In the genomic region with DNA sequence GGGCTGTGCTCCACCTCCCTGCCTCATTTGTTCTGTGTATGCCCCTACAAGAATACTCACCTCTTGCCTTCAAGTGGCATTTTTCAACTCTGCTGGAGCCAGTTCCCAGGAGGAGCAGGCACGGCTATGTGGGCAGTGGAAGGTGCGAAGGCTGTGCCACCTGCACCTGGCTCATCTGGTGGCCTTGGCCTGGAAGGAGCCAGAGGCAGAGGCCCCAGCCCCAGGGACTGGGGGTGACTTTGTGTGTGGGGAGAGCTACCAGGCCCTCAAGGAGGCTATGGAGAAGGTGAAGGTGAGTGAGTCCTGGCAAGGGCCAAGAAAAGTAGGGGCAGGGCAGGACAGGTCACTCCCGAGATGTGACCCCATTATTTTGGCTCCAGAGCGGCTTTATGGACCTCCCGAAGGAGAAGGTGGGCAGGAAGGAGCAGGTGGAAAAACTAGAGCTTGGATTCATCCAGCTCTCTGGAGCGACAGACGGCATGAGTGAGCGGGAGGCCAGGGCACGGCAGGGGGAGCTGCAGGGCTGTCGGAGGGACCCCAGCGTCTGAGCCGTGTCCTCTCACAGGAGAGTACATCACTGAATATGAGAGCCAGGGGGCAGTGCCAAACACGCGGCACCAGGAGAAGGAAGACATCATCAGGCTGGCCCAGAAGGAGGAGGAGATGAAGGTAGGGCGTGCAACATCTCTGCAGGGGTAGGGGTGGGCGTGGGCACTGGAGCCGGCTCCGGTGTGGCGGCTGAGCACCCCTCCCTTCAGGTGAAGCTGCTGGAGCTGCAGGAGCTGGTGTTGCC, we compare ENCODE assay signal across 10 cellular contexts. TPM values are rescaled to one million over a fixed set of nuclear protein-coding genes. Genes with fewer than 3 reads are reported as not detected.
A peak's percentile ranks its signal among the peaks of the same experiment; 100 is the strongest.
DNase-seq lines count a peak whose midpoint lies in the region; ATAC-seq and TF ChIP-seq lines count a peak whose summit lies in the region.
"Had no signal": no experiment of that assay in that cellular context is flagged by ENCODE, and none has a peak within 500 bp of the region (broad histone marks: within the 10 kb centered on the region; RNA-seq: fewer than 3 reads in every experiment).

No MANE protein-coding gene starts in this region.

- H3K9me2 ChIP-seq in GM23248 (ENCODE audit: insufficient read depth) = no peaks in the 10 kb centered on the region

- no peaks in the 10 kb centered on the region for H3K9me3 ChIP-seq in GM23248 (ENCODE audit: low read depth)
- H3K9me3 ChIP-seq in neural progenitor cell (ENCODE audit: low read depth) = no peaks in the 10 kb centered on the region
- H3K9me3 ChIP-seq in spleen = no peaks in the 10 kb centered on the region

- H3F3A ChIP-seq in GM23248 (ENCODE audit: insufficient read depth) (no peaks in the 10 kb centered on the region), neural progenitor cell (ENCODE audit: low read depth) (no peaks in the 10 kb centered on the region)

- no peak for ATAC-seq in HG03045 (IDR thresholded peaks at IDR 0.05; ENCODE audit: unreplicated experiment)
- ATAC-seq: HCT116 had no signal

- in situ Hi-C loops in GM23248 (cut with MboI) = no loop called here

- H3K9ac ChIP-seq in GM23248 (no peak overlapping the region), neural progenitor cell (no peak overlapping the region)

- H3K4me1 ChIP-seq in GM23248 (ENCODE audit: insufficient read depth) (no peaks in the 10 kb centered on the region), neural progenitor cell (no peaks in the 10 kb centered on the region), spleen (no peaks in the 10 kb centered on the region)

- H3K4me3 ChIP-seq in GM23248 = no peak overlapping the region
- H3K4me3 ChIP-seq in neural progenitor cell = peak overlapping the region; percentile 31
- no peak overlapping the region for H3K4me3 ChIP-seq in spleen

- H3K4me3 Mint-ChIP-seq in chondrocyte (ENCODE audit: unreplicated experiment) (no peak overlapping the region), neural progenitor cell (no peak overlapping the region)

- H3K27me3 Mint-ChIP-seq in chondrocyte (ENCODE audit: low read depth) = peaks cover 36% of the 10 kb centered on the region
- peaks cover 5% of the 10 kb centered on the region for H3K27me3 Mint-ChIP-seq in neural progenitor cell (ENCODE audit: insufficient read depth, low read depth)

- H3K27ac ChIP-seq in GM23248 (no peak overlapping the region), neural progenitor cell (no peak overlapping the region), spleen (no peak overlapping the region)

- H3K27ac Mint-ChIP-seq in chondrocyte (ENCODE audit: unreplicated experiment) = no peak overlapping the region
- no peak overlapping the region for H3K27ac Mint-ChIP-seq in neural progenitor cell

- no peaks in the 10 kb centered on the region for H3K9me3 Mint-ChIP-seq in chondrocyte (ENCODE audit: low read depth)
- no peaks in the 10 kb centered on the region for H3K9me3 Mint-ChIP-seq in neural progenitor cell

- H3K79me2 ChIP-seq in GM23248 (ENCODE audit: insufficient read depth) (no peaks in the 10 kb centered on the region), neural progenitor cell (ENCODE audit: low read depth) (no peaks in the 10 kb centered on the region)

- H2AFZ ChIP-seq in GM23248 (no peak overlapping the region), neural progenitor cell (replicated peaks) (peak overlapping the region; percentile 72)

- TF ChIP-seq POLR2A in spleen (IDR thresholded peaks at IDR 0.05) = no peak

- peak; percentile 35 for DNase-seq in GM23248
- DNase-seq in NCI-H2171 treated with DMSO at 0.1 percent for 48 hours (lab: John Stamatoyannopoulos, UW) = peak; percentile 83
- DNase-seq in chondrocyte (ENCODE audit: low spot score) = peak; percentile 70
- DNase-seq in neural progenitor cell (ENCODE audit: low spot score) = peak; percentile 81
- DNase-seq in spleen = no peak
- DNase-seq in stimulated activated CD4-positive, alpha-beta T cell treated with anti-CD3 and anti-CD28 coated beads, Interleukin-12 subunit alpha, Interleukin-12 subunit beta, amount 100 ng/mL, for 4 hours = no peak
- DNase-seq: DMS79 treated with DMSO at 0.1 percent for 48 hours, NCI-H1436 had no signal

- H3K4me2 ChIP-seq in GM23248 (ENCODE audit: unreplicated experiment) (no peak overlapping the region), neural progenitor cell (peak overlapping the region; percentile 67)

- TF ChIP-seq CTCF in chondrocyte (IDR thresholded peaks at IDR 0.05) (peak; percentile 58), neural progenitor cell (IDR thresholded peaks at IDR 0.05) (peak; percentile 60), spleen (IDR thresholded peaks at IDR 0.05 in 8 of 11, conservative IDR thresholded peaks at IDR 0.05 in 3 of 11) (no peak)

- H3K36me3 Mint-ChIP-seq in chondrocyte (ENCODE audit: low read depth) (peaks cover 3% of the 10 kb centered on the region), neural progenitor cell (no peaks in the 10 kb centered on the region)

- peaks cover 40% of the 10 kb centered on the region for H3K27me3 ChIP-seq in GM23248 (replicated peaks; ENCODE audit: insufficient read depth)
- peaks cover 35% of the 10 kb centered on the region for H3K27me3 ChIP-seq in neural progenitor cell
- H3K27me3 ChIP-seq in spleen (replicated peaks in 1 of 7) = peaks cover 0 to 16% (median 0%) of the 10 kb centered on the region in 7 donors

- intact Hi-C loops in spleen (cut with DNase I; ENCODE audit: low total_unique reads) = no loop called here

- H4K20me1 ChIP-seq in GM23248 (ENCODE audit: insufficient read depth) = no peaks in the 10 kb centered on the region
- no peaks in the 10 kb centered on the region for H4K20me1 ChIP-seq in neural progenitor cell (ENCODE audit: low read depth)

- H3K4me1 Mint-ChIP-seq in chondrocyte (ENCODE audit: low read depth) (peaks cover 6% of the 10 kb centered on the region), neural progenitor cell (peaks cover 4% of the 10 kb centered on the region)

- no peaks in the 10 kb centered on the region for H3K36me3 ChIP-seq in GM23248 (ENCODE audit: low read depth)
- H3K36me3 ChIP-seq in neural progenitor cell = no peaks in the 10 kb centered on the region
- H3K36me3 ChIP-seq in spleen = no peaks in the 10 kb centered on the region

- WGBS in GM23248 (ENCODE audit: low coverage in 1 of 2, low lambda C conversion rate in 2 of 2, missing lambda C conversion rate in 2 of 2), 2 experiments = 36 to 40% methylated on average over 19 of the region's 19 CpGs
- WGBS in spleen, 5 donors = 55 to 70% (median 63%) methylated on average over 17 to 19 of the region's 19 CpGs

RNA-seq across cellular contexts. Expression of gene UBE2Q2, which starts 57.3 kb away (rescaled TPM):
- 55.4 and 63.6 TPM in 2 replicates for total RNA-seq in GM23248 (2014; rRNA removed; shearing (Covaris generic))
- 41.8 and 44.1 TPM in 2 replicates for polyA plus RNA-seq in GM23248 (2016; fragmentation: Nextera tagmentation; extraction: Ambion mirVana)
- 60.6 to 77.5 TPM (median 62.1 TPM) in 3 replicates for total RNA-seq in chondrocyte
- 21.8 and 25.8 TPM in 2 replicates for total RNA-seq in neural progenitor cell (ENCODE audit: low replicate concordance)
- 10 to 100 TPM; 22.9 to 38.0 (median 31.2) TPM for total RNA-seq in spleen
- polyA plus RNA-seq in spleen = 10 to 100 TPM; 25.5 to 31.8 (median 26.4) TPM

Comparison
In these comparisons a context has a peak if more than half of its experiments do, and no peak if none do; other contexts are left out.
1. DNase-seq: peak in GM23248 (single experiment), NCI-H2171 treated with DMSO at 0.1 percent for 48 hours (single experiment), chondrocyte (single experiment) and neural progenitor cell (single experiment); none in spleen (single experiment) and stimulated activated CD4-positive, alpha-beta T cell treated with anti-CD3 and anti-CD28 coated beads, Interleukin-12 subunit alpha, Interleukin-12 subunit beta, amount 100 ng/mL, for 4 hours (single experiment).
2. CTCF ChIP-seq: peak in chondrocyte (single experiment) and neural progenitor cell (single experiment); none in spleen (0 of 11).